1 cellular context compared by ENCODE assay signal in the genomic region with DNA sequence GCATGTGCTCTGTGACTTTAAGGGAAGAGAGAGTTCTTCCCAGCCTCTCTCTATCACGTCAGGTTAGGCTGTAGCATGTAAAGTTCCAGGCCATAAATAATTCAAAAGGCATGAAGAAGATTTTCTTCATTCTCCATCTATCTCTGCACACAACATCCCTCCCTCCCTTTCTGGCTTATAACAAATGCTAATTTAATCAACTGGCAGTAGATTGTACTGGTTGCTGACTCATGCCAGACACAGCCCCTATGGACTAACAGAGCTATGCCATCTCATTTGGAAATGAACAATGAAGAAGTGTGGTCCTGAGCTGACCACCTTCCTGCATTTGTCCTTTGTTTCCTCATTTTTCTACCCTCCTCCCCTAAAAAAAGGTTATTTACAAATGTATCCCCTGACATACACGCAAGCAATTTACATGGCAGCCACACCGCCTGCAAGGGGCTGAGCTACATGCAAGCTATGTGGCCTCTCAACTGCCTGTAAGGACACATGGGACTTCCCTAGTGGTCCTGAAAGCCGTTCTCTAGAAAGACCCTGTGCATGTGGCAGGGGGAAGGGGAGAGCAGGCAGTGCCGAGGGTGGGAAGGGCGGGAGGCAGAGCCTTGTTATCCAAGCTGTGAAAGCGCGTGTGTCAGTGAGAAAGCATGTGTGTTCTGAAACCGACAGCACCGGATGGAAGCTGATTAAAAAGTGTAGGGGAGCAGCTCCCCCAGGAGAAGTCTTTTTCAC.
TF ChIP-seq lines count a peak whose summit lies in the region.

No MANE protein-coding gene starts in this region.

TF ChIP-seq in HepG2, 621 proteins besides CTCF, POLR2A, EP300 and RAD21 (continued from another document):
- TF ChIP-seq, protein P1, sequence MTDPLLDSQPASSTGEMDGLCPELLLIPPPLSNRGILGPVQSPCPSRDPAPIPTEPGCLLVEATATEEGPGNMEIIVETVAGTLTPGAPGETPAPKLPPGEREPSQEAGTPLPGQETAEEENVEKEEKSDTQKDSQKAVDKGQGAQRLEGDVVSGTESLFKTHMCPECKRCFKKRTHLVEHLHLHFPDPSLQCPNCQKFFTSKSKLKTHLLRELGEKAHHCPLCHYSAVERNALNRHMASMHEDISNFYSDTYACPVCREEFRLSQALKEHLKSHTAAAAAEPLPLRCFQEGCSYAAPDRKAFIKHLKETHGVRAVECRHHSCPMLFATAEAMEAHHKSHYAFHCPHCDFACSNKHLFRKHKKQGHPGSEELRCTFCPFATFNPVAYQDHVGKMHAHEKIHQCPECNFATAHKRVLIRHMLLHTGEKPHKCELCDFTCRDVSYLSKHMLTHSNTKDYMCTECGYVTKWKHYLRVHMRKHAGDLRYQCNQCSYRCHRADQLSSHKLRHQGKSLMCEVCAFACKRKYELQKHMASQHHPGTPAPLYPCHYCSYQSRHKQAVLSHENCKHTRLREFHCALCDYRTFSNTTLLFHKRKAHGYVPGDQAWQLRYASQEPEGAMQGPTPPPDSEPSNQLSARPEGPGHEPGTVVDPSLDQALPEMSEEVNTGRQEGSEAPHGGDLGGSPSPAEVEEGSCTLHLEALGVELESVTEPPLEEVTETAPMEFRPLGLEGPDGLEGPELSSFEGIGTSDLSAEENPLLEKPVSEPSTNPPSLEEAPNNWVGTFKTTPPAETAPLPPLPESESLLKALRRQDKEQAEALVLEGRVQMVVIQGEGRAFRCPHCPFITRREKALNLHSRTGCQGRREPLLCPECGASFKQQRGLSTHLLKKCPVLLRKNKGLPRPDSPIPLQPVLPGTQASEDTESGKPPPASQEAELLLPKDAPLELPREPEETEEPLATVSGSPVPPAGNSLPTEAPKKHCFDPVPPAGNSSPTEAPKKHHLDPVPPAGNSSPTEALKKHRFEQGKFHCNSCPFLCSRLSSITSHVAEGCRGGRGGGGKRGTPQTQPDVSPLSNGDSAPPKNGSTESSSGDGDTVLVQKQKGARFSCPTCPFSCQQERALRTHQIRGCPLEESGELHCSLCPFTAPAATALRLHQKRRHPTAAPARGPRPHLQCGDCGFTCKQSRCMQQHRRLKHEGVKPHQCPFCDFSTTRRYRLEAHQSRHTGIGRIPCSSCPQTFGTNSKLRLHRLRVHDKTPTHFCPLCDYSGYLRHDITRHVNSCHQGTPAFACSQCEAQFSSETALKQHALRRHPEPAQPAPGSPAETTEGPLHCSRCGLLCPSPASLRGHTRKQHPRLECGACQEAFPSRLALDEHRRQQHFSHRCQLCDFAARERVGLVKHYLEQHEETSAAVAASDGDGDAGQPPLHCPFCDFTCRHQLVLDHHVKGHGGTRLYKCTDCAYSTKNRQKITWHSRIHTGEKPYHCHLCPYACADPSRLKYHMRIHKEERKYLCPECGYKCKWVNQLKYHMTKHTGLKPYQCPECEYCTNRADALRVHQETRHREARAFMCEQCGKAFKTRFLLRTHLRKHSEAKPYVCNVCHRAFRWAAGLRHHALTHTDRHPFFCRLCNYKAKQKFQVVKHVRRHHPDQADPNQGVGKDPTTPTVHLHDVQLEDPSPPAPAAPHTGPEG (CRISPR knock-in tag; IDR thresholded peaks at IDR 0.05): no peak
- TF ChIP-seq, protein P2, sequence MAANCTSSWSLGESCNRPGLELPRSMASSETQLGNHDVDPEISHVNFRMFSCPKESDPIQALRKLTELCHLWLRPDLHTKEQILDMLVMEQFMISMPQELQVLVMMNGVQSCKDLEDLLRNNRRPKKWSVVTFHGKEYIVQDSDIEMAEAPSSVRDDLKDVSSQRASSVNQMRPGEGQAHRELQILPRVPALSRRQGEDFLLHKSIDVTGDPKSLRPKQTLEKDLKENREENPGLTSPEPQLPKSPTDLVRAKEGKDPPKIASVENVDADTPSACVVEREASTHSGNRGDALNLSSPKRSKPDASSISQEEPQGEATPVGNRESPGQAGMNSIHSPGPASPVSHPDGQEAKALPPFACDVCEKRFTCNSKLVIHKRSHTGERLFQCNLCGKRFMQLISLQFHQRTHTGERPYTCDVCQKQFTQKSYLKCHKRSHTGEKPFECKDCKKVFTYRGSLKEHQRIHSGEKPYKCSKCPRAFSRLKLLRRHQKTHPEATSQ (CRISPR knock-in tag; IDR thresholded peaks at IDR 0.05; ENCODE audit: borderline replicate concordance): no peak
- TF ChIP-seq, protein P3, sequence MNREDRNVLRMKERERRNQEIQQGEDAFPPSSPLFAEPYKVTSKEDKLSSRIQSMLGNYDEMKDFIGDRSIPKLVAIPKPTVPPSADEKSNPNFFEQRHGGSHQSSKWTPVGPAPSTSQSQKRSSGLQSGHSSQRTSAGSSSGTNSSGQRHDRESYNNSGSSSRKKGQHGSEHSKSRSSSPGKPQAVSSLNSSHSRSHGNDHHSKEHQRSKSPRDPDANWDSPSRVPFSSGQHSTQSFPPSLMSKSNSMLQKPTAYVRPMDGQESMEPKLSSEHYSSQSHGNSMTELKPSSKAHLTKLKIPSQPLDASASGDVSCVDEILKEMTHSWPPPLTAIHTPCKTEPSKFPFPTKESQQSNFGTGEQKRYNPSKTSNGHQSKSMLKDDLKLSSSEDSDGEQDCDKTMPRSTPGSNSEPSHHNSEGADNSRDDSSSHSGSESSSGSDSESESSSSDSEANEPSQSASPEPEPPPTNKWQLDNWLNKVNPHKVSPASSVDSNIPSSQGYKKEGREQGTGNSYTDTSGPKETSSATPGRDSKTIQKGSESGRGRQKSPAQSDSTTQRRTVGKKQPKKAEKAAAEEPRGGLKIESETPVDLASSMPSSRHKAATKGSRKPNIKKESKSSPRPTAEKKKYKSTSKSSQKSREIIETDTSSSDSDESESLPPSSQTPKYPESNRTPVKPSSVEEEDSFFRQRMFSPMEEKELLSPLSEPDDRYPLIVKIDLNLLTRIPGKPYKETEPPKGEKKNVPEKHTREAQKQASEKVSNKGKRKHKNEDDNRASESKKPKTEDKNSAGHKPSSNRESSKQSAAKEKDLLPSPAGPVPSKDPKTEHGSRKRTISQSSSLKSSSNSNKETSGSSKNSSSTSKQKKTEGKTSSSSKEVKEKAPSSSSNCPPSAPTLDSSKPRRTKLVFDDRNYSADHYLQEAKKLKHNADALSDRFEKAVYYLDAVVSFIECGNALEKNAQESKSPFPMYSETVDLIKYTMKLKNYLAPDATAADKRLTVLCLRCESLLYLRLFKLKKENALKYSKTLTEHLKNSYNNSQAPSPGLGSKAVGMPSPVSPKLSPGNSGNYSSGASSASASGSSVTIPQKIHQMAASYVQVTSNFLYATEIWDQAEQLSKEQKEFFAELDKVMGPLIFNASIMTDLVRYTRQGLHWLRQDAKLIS (CRISPR knock-in tag; IDR thresholded peaks at IDR 0.05): no peak
